In the genomic region with DNA sequence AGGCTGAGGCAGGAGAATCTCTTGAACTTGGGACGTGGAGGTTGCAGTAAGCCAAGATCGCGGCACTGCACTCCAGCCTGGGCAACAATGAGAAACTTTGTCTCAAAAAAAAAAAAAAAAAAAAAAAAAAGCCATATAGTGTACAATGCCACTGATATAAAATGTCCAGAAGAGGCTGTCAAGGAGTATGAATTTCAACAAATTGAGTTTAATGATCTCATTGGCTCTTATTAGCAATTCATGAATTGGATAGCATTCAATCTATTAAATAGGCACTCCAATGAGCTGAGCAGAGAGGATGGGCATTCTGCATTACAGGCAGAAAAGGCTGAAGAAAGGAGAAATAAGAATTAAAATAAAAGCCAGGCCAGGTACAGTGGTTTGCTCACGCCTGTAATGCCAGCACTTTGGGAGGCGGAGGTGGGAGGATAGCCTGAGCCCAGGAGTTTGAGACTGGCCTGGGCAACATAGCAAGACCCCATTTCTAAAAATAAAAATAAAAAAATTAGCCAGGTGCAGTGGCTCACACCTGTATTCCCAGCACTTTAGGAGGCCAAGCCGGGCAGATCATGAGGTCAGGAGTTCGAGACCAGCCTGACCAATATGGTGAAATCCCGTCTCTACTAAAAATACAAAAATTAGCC, we compare ENCODE assay signal across 8 cellular contexts. TPM values are rescaled to one million over a fixed set of nuclear protein-coding genes. Genes with fewer than 3 reads are reported as not detected.
A peak's percentile ranks its signal among the peaks of the same experiment; 100 is the strongest.
DNase-seq lines count a peak whose midpoint lies in the region; TF ChIP-seq lines count a peak whose summit lies in the region.

No MANE protein-coding gene starts in this region.

- intact Hi-C loops in breast epithelium (cut with DNase I; ENCODE audit: low total_unique reads): no loop called here

- H3K4me1 ChIP-seq in breast epithelium: peaks cover 0 to 16% of the 10 kb centered on the region in 2 donors
- H3K4me1 ChIP-seq in muscle layer of colon (ENCODE audit: insufficient read depth, low read length): peaks cover 14% of the 10 kb centered on the region

- H3K9me3 Mint-ChIP-seq in HFFc6: no peaks in the 10 kb centered on the region

- H3K4me3 Mint-ChIP-seq in HFFc6: peak overlapping the region; percentile 94

- DNase-seq in HFFc6 (no peak), breast epithelium (ENCODE audit: low spot score in 2 of 2) (no peak), NOMO-1 (lab: John Stamatoyannopoulos, UW; ENCODE audit: unreplicated experiment in 2 of 2) (no peak), mesenteric fat pad (ENCODE audit: low spot score) (no peak), cerebellar nuclear complex (lab: John Stamatoyannopoulos, UW) (no peak), GM03348 (ENCODE audit: low spot score) (no peak)

- H3K27ac ChIP-seq in 22Rv1 (peak overlapping the region; percentile 94), breast epithelium (peak overlapping the region; percentile 78 to 85), muscle layer of colon (ENCODE audit: low read depth, low read length) (peak overlapping the region; percentile 80)

- TF ChIP-seq CTCF in 22Rv1 (IDR thresholded peaks at IDR 0.05) (no peak), HFFc6 (IDR thresholded peaks at IDR 0.05) (no peak), breast epithelium (IDR thresholded peaks at IDR 0.05) (peak in 1 of 3 donors; percentile 3)

- peaks cover 6% of the 10 kb centered on the region for H3K27me3 Mint-ChIP-seq in HFFc6 (ENCODE audit: insufficient read depth)

- H3K36me3 ChIP-seq in breast epithelium (no peaks in the 10 kb centered on the region), muscle layer of colon (ENCODE audit: insufficient read depth, low read length) (no peaks in the 10 kb centered on the region)

- H3K36me3 Mint-ChIP-seq in HFFc6 (ENCODE audit: low read depth): no peaks in the 10 kb centered on the region; the same call in 1 of the 2 replicates

- peaks cover 29% of the 10 kb centered on the region for H3K4me1 Mint-ChIP-seq in HFFc6 (ENCODE audit: low read depth)

- peak overlapping the region; percentile 95; the same call in 1 of the 2 replicates for H3K27ac Mint-ChIP-seq in HFFc6

- no peak overlapping the region for H3K9ac ChIP-seq in muscle layer of colon (ENCODE audit: low read length)

- H3K27me3 ChIP-seq in breast epithelium (no peaks in the 10 kb centered on the region), muscle layer of colon (ENCODE audit: control insufficient read depth in 1 of 2, insufficient read depth in 2 of 2, low read length in 2 of 2) (no peaks in the 10 kb centered on the region)

- no peaks in the 10 kb centered on the region for H3K9me3 ChIP-seq in breast epithelium
- no peaks in the 10 kb centered on the region for H3K9me3 ChIP-seq in muscle layer of colon (ENCODE audit: low read length)

- TF ChIP-seq POLR2A in breast epithelium (IDR thresholded peaks at IDR 0.05): no peak

- H3K4me3 ChIP-seq in breast epithelium (peak overlapping the region; percentile 80 to 100 (median 100)), muscle layer of colon (ENCODE audit: low read depth in 1 of 2, low read length in 2 of 2) (peak overlapping the region; percentile 47 to 52)

RNA-seq across cellular contexts. Expression of a gene that starts 0.8 kb away (rescaled TPM):
- 100 to 1,000 TPM in 5 of 6 experiments, 10 to 100 TPM in 1; 77.6 to 131 (median 121) TPM for total RNA-seq in HFFc6 (2021; fragmentation: NEBNext Ultra II Directional; extraction: Animal tissue kit (Norgen Biotek cat#: 25700))
- total RNA-seq in breast epithelium (10 to 100 TPM; 13.1 to 25.2 (median 15.7) TPM), mesenteric fat pad (19.6 TPM)

RNA-seq across cellular contexts. Expression of a gene that starts 18.4 kb away (rescaled TPM):
- 10 to 100 TPM; 35.5 to 55.7 (median 39.1) TPM for total RNA-seq in HFFc6 (2021; fragmentation: NEBNext Ultra II Directional; extraction: Animal tissue kit (Norgen Biotek cat#: 25700))
- total RNA-seq in breast epithelium (100 to 1,000 TPM; 136 to 301 (median 172) TPM), mesenteric fat pad (365 TPM)

RNA-seq across cellular contexts. Expression of a gene that starts 30.1 kb away (rescaled TPM):
- total RNA-seq in HFFc6 (2021; fragmentation: NEBNext Ultra II Directional; extraction: Animal tissue kit (Norgen Biotek cat#: 25700)): 100 to 1,000 TPM in 3 of 6 experiments, 10 to 100 TPM in 3; 87.2 to 124 (median 98.8) TPM
- total RNA-seq in breast epithelium: 10 to 100 TPM; 27.7 to 34.4 (median 28.1) TPM
- 80.3 TPM for total RNA-seq in mesenteric fat pad
